8 cellular contexts compared by ENCODE assay signal in the genomic region with DNA sequence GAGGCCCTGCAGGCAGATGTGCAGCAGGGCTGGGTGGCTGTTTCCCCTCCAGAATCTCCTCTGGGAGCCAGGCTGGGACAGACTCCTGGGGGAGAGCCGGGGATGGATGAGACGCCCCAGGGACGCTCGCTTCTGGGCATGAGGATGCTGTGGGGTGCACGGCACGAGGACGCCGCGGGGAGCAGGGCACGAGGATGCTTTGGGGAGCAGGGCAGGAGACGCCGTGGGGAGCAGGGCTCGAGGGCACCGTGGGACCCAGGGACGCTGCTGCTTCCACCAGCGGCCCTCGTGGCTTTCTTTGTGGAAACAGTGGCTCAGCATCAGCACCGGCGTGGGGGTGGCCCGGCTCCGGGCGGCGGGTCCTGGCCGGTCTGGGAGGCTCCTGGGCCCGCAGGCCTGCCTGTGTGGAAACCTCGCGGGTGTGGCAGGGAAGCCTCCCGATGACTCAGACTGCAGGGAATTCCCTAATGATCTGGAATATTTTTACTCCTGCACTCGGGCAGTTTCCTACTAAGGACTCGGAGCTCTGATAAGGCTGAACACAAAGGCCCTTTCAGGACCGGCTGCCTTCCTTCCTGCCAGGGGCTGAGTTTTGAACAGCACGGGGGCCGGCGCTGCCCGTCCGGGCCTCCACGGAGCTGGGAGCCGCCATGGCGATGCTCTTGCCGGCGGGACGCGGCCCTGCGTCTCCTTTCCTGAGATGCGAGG.
DNase-seq lines count a peak whose midpoint lies in the region; ATAC-seq and TF ChIP-seq lines count a peak whose summit lies in the region.
"Had no signal": no experiment of that assay in that cellular context is flagged by ENCODE, and none has a peak within 500 bp of the region (broad histone marks: within the 10 kb centered on the region; RNA-seq: fewer than 3 reads in every experiment).

No MANE protein-coding gene starts in this region.

- 74 to 76% methylated on average over 26 to 43 of the region's 45 CpGs for WGBS in mesodermal cell (ENCODE audit: insufficient coverage in 2 of 2), 2 experiments

- H3K27ac Mint-ChIP-seq in activated T-helper 2 cell treated with anti-CD3 and anti-CD28 coated beads, Interferon-gamma antibody, Interleukin-2, Interleukin-4, amounts not matched to agents 10 μg/mL and 5 μg/mL and 100 μg/mL, durations not matched to agents 14 hours and 24 hours and 36 hours, result no peak overlapping the region
- H3K27ac Mint-ChIP-seq: stimulated activated naive CD8-positive, alpha-beta T cell treated with anti-CD3 and anti-CD28 coated beads, Interleukin-15, Interleukin-2, amounts not matched to agents 100 ng/mL and 50 ng/mL, for 24 hours had no signal

- no peaks in the 10 kb centered on the region for H3K9me3 ChIP-seq in mesodermal cell (ENCODE audit: control insufficient read depth, low read length)

- H3K36me3 ChIP-seq in mesodermal cell (ENCODE audit: control insufficient read depth, insufficient read depth, low read length), result peaks cover 74% of the 10 kb centered on the region

- DNase-seq in NCI-H1048 (lab: John Stamatoyannopoulos, UW) (peak; percentile 37), epithelial cell of proximal tubule (ENCODE audit: low read depth) (peak; percentile 26), T-helper 2 cell (no peak)
- DNase-seq in activated T-helper 2 cell treated with anti-CD3 and anti-CD28 coated beads, Interferon-gamma antibody, Interleukin-2, Interleukin-4, amounts not matched to agents 10 μg/mL and 5 μg/mL and 100 μg/mL, durations not matched to agents 14 hours and 24 hours and 36 hours (ENCODE audit: low spot score), result no peak

- intact Hi-C loops in activated T-helper 2 cell treated with anti-CD3 and anti-CD28 coated beads, Interferon-gamma antibody, Interleukin-2, Interleukin-4, amounts not matched to agents 10 μg/mL and 5 μg/mL and 100 μg/mL, durations not matched to agents 14 hours and 24 hours and 36 hours (cut with micrococcal nuclease), result no loop called here

- TF ChIP-seq CTCF in epithelial cell of proximal tubule (conservative IDR thresholded peaks at IDR 0.05; ENCODE audit: low read depth, low read length), result no peak

- H3K4me3 ChIP-seq in epithelial cell of proximal tubule (ENCODE audit: low read depth, low read length) (no peak overlapping the region), mesodermal cell (ENCODE audit: extremely low read depth, insufficient read depth, low read length, poor library complexity, severe bottlenecking) (no peak overlapping the region)

- ATAC-seq in HG03460 (IDR thresholded peaks at IDR 0.05; ENCODE audit: unreplicated experiment) (no peak), GM18498 (IDR thresholded peaks at IDR 0.05; ENCODE audit: unreplicated experiment) (no peak)

- no peak overlapping the region for H3K4me3 Mint-ChIP-seq in activated T-helper 2 cell treated with anti-CD3 and anti-CD28 coated beads, Interferon-gamma antibody, Interleukin-2, Interleukin-4, amounts not matched to agents 10 μg/mL and 5 μg/mL and 100 μg/mL, durations not matched to agents 14 hours and 24 hours and 36 hours (ENCODE audit: low read depth)
- H3K4me3 Mint-ChIP-seq: stimulated activated naive CD8-positive, alpha-beta T cell treated with anti-CD3 and anti-CD28 coated beads, Interleukin-15, Interleukin-2, amounts not matched to agents 100 ng/mL and 50 ng/mL, for 24 hours had no signal

- H3K4me1 Mint-ChIP-seq in activated T-helper 2 cell treated with anti-CD3 and anti-CD28 coated beads, Interferon-gamma antibody, Interleukin-2, Interleukin-4, amounts not matched to agents 10 μg/mL and 5 μg/mL and 100 μg/mL, durations not matched to agents 14 hours and 24 hours and 36 hours (ENCODE audit: low read depth), result no peaks in the 10 kb centered on the region

- H3K9me3 Mint-ChIP-seq in activated T-helper 2 cell treated with anti-CD3 and anti-CD28 coated beads, Interferon-gamma antibody, Interleukin-2, Interleukin-4, amounts not matched to agents 10 μg/mL and 5 μg/mL and 100 μg/mL, durations not matched to agents 14 hours and 24 hours and 36 hours, result no peaks in the 10 kb centered on the region
- H3K9me3 Mint-ChIP-seq: stimulated activated naive CD8-positive, alpha-beta T cell treated with anti-CD3 and anti-CD28 coated beads, Interleukin-15, Interleukin-2, amounts not matched to agents 100 ng/mL and 50 ng/mL, for 24 hours had no signal

- H3K27ac ChIP-seq in mesodermal cell (ENCODE audit: low read depth, low read length, severe bottlenecking), result peak overlapping the region; percentile 97

- peaks cover 32% of the 10 kb centered on the region for H3K36me3 Mint-ChIP-seq in activated T-helper 2 cell treated with anti-CD3 and anti-CD28 coated beads, Interferon-gamma antibody, Interleukin-2, Interleukin-4, amounts not matched to agents 10 μg/mL and 5 μg/mL and 100 μg/mL, durations not matched to agents 14 hours and 24 hours and 36 hours (ENCODE audit: low read depth)

- no peaks in the 10 kb centered on the region for H3K27me3 Mint-ChIP-seq in activated T-helper 2 cell treated with anti-CD3 and anti-CD28 coated beads, Interferon-gamma antibody, Interleukin-2, Interleukin-4, amounts not matched to agents 10 μg/mL and 5 μg/mL and 100 μg/mL, durations not matched to agents 14 hours and 24 hours and 36 hours (ENCODE audit: low read depth)
- H3K27me3 Mint-ChIP-seq: stimulated activated naive CD8-positive, alpha-beta T cell treated with anti-CD3 and anti-CD28 coated beads, Interleukin-15, Interleukin-2, amounts not matched to agents 100 ng/mL and 50 ng/mL, for 24 hours had no signal

- peaks cover 31% of the 10 kb centered on the region for H3K4me1 ChIP-seq in mesodermal cell (ENCODE audit: control insufficient read depth, insufficient read depth, low read length, poor library complexity, severe bottlenecking)

Comparison
In these comparisons a context has a peak if more than half of its experiments do, and no peak if none do; other contexts are left out.
1. DNase-seq: peak in NCI-H1048 (single experiment) and epithelial cell of proximal tubule (single experiment); none in T-helper 2 cell (0 of 5) and activated T-helper 2 cell treated with anti-CD3 and anti-CD28 coated beads, Interferon-gamma antibody, Interleukin-2, Interleukin-4, amounts not matched to agents 10 μg/mL and 5 μg/mL and 100 μg/mL, durations not matched to agents 14 hours and 24 hours and 36 hours (single experiment).